10 cellular contexts compared by ENCODE assay signal in the genomic region with DNA sequence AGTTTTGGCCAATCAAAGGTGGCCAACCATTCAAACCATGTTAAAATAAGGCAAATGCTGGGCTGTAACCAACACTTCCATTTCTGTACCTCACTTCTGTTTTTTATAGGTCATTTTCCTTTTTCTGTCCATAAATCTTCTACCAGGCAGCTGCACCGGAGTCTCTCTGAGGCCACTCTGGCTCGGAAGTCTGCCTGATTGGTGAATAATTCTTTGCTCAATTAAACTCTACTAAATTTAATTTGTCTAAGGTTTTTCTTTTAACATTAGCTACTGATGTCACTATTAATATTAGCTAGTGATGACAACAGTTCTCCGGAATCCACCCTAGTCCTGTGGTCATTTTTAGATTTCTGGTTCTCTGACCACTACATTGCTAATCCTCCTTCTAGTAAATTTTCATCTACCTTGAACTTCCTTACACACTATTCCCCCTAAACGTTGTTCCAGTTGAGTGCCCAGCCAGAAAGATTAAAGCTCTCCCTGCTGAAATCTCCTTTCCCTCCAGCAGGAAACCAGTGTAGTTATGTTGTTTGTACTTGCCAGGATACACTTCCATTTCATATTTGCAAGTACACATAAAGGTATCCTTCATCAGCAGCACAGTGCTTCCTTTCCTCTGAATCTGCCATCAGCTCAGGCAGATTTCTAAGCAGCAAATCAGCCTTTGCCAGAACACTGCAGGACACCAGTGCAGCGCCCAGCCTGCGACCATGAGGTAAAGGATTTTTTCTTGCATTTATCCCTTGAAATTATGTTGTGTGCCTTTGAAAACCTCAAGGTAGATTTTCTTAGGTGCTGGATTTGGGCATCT. TPM values are rescaled to one million over a fixed set of nuclear protein-coding genes. Genes with fewer than 3 reads are reported as not detected.
DNase-seq lines count a peak whose midpoint lies in the region; ATAC-seq and TF ChIP-seq lines count a peak whose summit lies in the region.
"Had no signal": no experiment of that assay in that cellular context is flagged by ENCODE, and none has a peak within 500 bp of the region (broad histone marks: within the 10 kb centered on the region; RNA-seq: fewer than 3 reads in every experiment).

No MANE protein-coding gene starts in this region.

- peak overlapping the region; percentile 29 for H3K9ac ChIP-seq in SK-N-MC (ENCODE audit: insufficient read length)

- peak; percentile 55 to 84 (median 68) for ATAC-seq in heart right ventricle
- ATAC-seq in HG03159 (IDR thresholded peaks at IDR 0.05; ENCODE audit: unreplicated experiment): no peak
- ATAC-seq in HG03432 (IDR thresholded peaks at IDR 0.05; ENCODE audit: unreplicated experiment): no peak

- TF ChIP-seq CTCF in heart right ventricle (IDR thresholded peaks at IDR 0.05): no peak

- peak; percentile 43 for DNase-seq in GM03348 (ENCODE audit: low spot score)
- no peak for DNase-seq in SK-N-MC (ENCODE audit: low read depth, low spot score)
- DNase-seq in heart right ventricle: no peak
- DNase-seq in retina: peak; percentile 70
- DNase-seq in NAMALWA (ENCODE audit: low spot score): no peak
- no peak for DNase-seq in MG63
- DNase-seq: activated CD4-positive, alpha-beta T cell treated with anti-CD3 and anti-CD28 coated beads for 48 hours had no signal

- WGBS in heart right ventricle, 2 donors: 17 to 29% methylated on average over 6 of the region's 6 CpGs

- H3K4me1 ChIP-seq in heart right ventricle: peaks cover 6 to 50% (median 38%) of the 10 kb centered on the region in 9 donors

- H3K27ac ChIP-seq in SK-N-MC: peak overlapping the region; percentile 77
- peak overlapping the region; percentile 64 to 93 (median 82) for H3K27ac ChIP-seq in heart right ventricle
- H3K27ac ChIP-seq: HL-60 had no signal

- H3K27me3 ChIP-seq in heart right ventricle: no peaks in the 10 kb centered on the region
- H3K27me3 ChIP-seq in MG63: no peaks in the 10 kb centered on the region

- H3K36me3 ChIP-seq in SK-N-MC (ENCODE audit: insufficient read depth, low read length): no peaks in the 10 kb centered on the region
- no peaks in the 10 kb centered on the region for H3K36me3 ChIP-seq in heart right ventricle
- no peaks in the 10 kb centered on the region for H3K36me3 ChIP-seq in MG63

- intact Hi-C loops in heart right ventricle (cut with DNase I): no loop called here

- no peaks in the 10 kb centered on the region for H3K9me3 ChIP-seq in SK-N-MC (ENCODE audit: low read depth, low read length)
- H3K9me3 ChIP-seq in heart right ventricle: no peaks in the 10 kb centered on the region
- H3K9me3 ChIP-seq in MG63: no peaks in the 10 kb centered on the region

- H3K4me3 ChIP-seq in SK-N-MC (peak overlapping the region; percentile 36; the same call in 1 of the 2 replicates), heart right ventricle (peak overlapping the region in 9 of 10 donors; percentile 8 to 44 (median 32)), MG63 (no peak overlapping the region)

RNA-seq across cellular contexts. Expression of gene IFIT2, which starts 18.5 kb away (rescaled TPM):
- 10 to 100 TPM in 3 of 10 donors, 1 to 10 TPM in 7; 2.1 to 24.4 (median 6.5) TPM for total RNA-seq in heart right ventricle
- 1 to 10 TPM; 1.8 to 4.6 TPM for polyA plus RNA-seq in heart right ventricle
- 14.3 and 18.7 TPM in 2 replicates for total RNA-seq in MG63 (2014; rRNA removed; shearing (Covaris generic); ENCODE audit: low replicate concordance)

RNA-seq across cellular contexts. Expression of gene LIPA, which starts 31.8 kb away (rescaled TPM):
- total RNA-seq in heart right ventricle: 10 to 100 TPM; 12.4 to 58.5 (median 15.3) TPM
- 10 to 100 TPM in 1 of 2 donors, 1 to 10 TPM in 1; 7.8 to 17.6 TPM for polyA plus RNA-seq in heart right ventricle
- total RNA-seq in MG63 (2014; rRNA removed; shearing (Covaris generic); ENCODE audit: low replicate concordance): 37.5 and 45.9 TPM in 2 replicates

RNA-seq across cellular contexts. Expression of gene IFIT3, which starts 44.4 kb away (rescaled TPM):
- total RNA-seq in heart right ventricle: 100 to 1,000 TPM in 1 of 10 donors, 10 to 100 TPM in 7, 1 to 10 TPM in 2; 8.0 to 102 (median 13.2) TPM
- 1 to 10 TPM; 4.7 to 7.9 TPM for polyA plus RNA-seq in heart right ventricle
- 32.0 and 47.1 TPM in 2 replicates for total RNA-seq in MG63 (2014; rRNA removed; shearing (Covaris generic); ENCODE audit: low replicate concordance)

Comparison
In these comparisons a context has a peak if more than half of its experiments do, and no peak if none do; other contexts are left out.
1. DNase-seq: peak in GM03348 (single experiment) and retina (single experiment); none in SK-N-MC (single experiment), heart right ventricle (0 of 2), NAMALWA (single experiment) and MG63 (single experiment).
2. ATAC-seq: peak in heart right ventricle (8 of 8); none in HG03159 (single experiment) and HG03432 (single experiment).